16 cellular contexts compared by ENCODE assay signal in genomic region chr14:33799705-33800269, GRCh38.
DNase-seq lines count a peak whose midpoint lies in the region; ATAC-seq and TF ChIP-seq lines count a peak whose summit lies in the region.
"Had no signal": no experiment of that assay in that cellular context is flagged by ENCODE, and none has a peak within 500 bp of the region (broad histone marks: within the 10 kb centered on the region; RNA-seq: fewer than 3 reads in every experiment).

No MANE protein-coding gene starts in this region.

- no peaks in the 10 kb centered on the region for H3K9me3 ChIP-seq in lower lobe of right lung
- no peaks in the 10 kb centered on the region for H3K9me3 ChIP-seq in upper lobe of right lung
- no peaks in the 10 kb centered on the region for H3K9me3 ChIP-seq in CD4-positive, alpha-beta T cell (ENCODE audit: control insufficient read depth, low read length)
- H3K9me3 ChIP-seq: transverse colon had no signal

- H3K4me1 ChIP-seq in lower lobe of right lung = no peaks in the 10 kb centered on the region
- H3K4me1 ChIP-seq in upper lobe of right lung = no peaks in the 10 kb centered on the region

- H3K27me3 Mint-ChIP-seq in activated T-cell treated with anti-CD3 and anti-CD28 coated beads, Interleukin-2, amount 50 U/mL, for 72 hours (ENCODE audit: low read depth) = peaks cover 40% of the 10 kb centered on the region
- peaks cover 59% of the 10 kb centered on the region for H3K27me3 Mint-ChIP-seq in activated T-cell treated with anti-CD3 and anti-CD28 coated beads, Interleukin-2, amount 50 U/mL, for 24 hours
- peaks cover 70% of the 10 kb centered on the region for H3K27me3 Mint-ChIP-seq in CD4-positive, alpha-beta T cell

- POLR2A ChIA-PET in CD4-positive, alpha-beta T cell (lab: Charles Lee) = no interaction called here

- H3K36me3 ChIP-seq in lower lobe of right lung (no peaks in the 10 kb centered on the region), upper lobe of right lung (no peaks in the 10 kb centered on the region)
- H3K36me3 ChIP-seq: transverse colon had no signal

- TF ChIP-seq CTCF in epithelial cell of esophagus (IDR thresholded peaks at IDR 0.05; ENCODE audit: insufficient read depth, low read depth, low read length, missing control alignments) (no peak), lower lobe of right lung (IDR thresholded peaks at IDR 0.05) (no peak), upper lobe of right lung (IDR thresholded peaks at IDR 0.05) (no peak)
- TF ChIP-seq CTCF in CD4-positive, alpha-beta T cell (IDR thresholded peaks at IDR 0.05) = no peak

- H3K4me3 ChIP-seq in epithelial cell of esophagus (ENCODE audit: low read length) (no peak overlapping the region), lower lobe of right lung (peak overlapping the region; percentile 12), upper lobe of right lung (no peak overlapping the region)
- H3K4me3 ChIP-seq: dorsolateral prefrontal cortex had no signal

- CTCF ChIA-PET in CD4-positive, alpha-beta T cell (lab: Charles Lee) = no interaction called here

- no peak for DNase-seq in activated T-cell treated with anti-CD3 and anti-CD28 coated beads, Interleukin-2, amount 50 U/mL, for 72 hours
- no peak for DNase-seq in activated T-cell treated with anti-CD3 and anti-CD28 coated beads, Interleukin-2, amount 50 U/mL, for 24 hours
- DNase-seq in epithelial cell of esophagus (ENCODE audit: low read depth) (peak; percentile 23), lower lobe of right lung (peak; percentile 45), upper lobe of right lung (no peak), T1000 (lab: John Stamatoyannopoulos, UW) (no peak)
- DNase-seq in CD4-positive, alpha-beta T cell = no peak
- DNase-seq in activated CD4-positive, alpha-beta T cell treated with anti-CD3 and anti-CD28 coated beads for 1 hour = no peak
- DNase-seq: activated CD4-positive, alpha-beta T cell treated with anti-CD3 and anti-CD28 coated beads for 48 hours; CD8-positive, alpha-beta memory T cell; dorsolateral prefrontal cortex; NCI-H2029 treated with DMSO at 0.1 percent for 48 hours; NCI-H524 treated with DMSO at 0.1 percent for 48 hours; T-cell; transverse colon had no signal

- H3K27ac ChIP-seq in lower lobe of right lung (no peak overlapping the region), upper lobe of right lung (no peak overlapping the region)
- no peak overlapping the region for H3K27ac ChIP-seq in CD4-positive, alpha-beta T cell (ENCODE audit: low read depth, low read length)
- H3K27ac ChIP-seq: dorsolateral prefrontal cortex, transverse colon had no signal

- peak overlapping the region; percentile 36 to 54 for H3K4me3 Mint-ChIP-seq in activated T-cell treated with anti-CD3 and anti-CD28 coated beads, Interleukin-2, amount 50 U/mL, for 72 hours
- no peak overlapping the region for H3K4me3 Mint-ChIP-seq in activated T-cell treated with anti-CD3 and anti-CD28 coated beads, Interleukin-2, amount 50 U/mL, for 24 hours
- H3K4me3 Mint-ChIP-seq in CD4-positive, alpha-beta T cell = no peak overlapping the region
- H3K4me3 Mint-ChIP-seq: CD8-positive, alpha-beta memory T cell; T-cell had no signal

- ATAC-seq in activated T-cell treated with anti-CD3 and anti-CD28 coated beads, Interleukin-2, amount 50 U/mL, for 72 hours (replicated peaks in 1 of 2) = no peak
- peak in 1 of 2 donors; percentile 41 for ATAC-seq in lower lobe of right lung
- ATAC-seq in upper lobe of right lung = peak; percentile 24
- ATAC-seq in CD4-positive, alpha-beta T cell (ENCODE audit: poor library complexity) = no peak
- ATAC-seq: Panc1, T-cell had no signal

- H3K9me3 Mint-ChIP-seq in activated T-cell treated with anti-CD3 and anti-CD28 coated beads, Interleukin-2, amount 50 U/mL, for 72 hours = peaks cover 0 to 2% of the 10 kb centered on the region in 2 donors
- H3K9me3 Mint-ChIP-seq in activated T-cell treated with anti-CD3 and anti-CD28 coated beads, Interleukin-2, amount 50 U/mL, for 24 hours = no peaks in the 10 kb centered on the region
- no peaks in the 10 kb centered on the region for H3K9me3 Mint-ChIP-seq in CD4-positive, alpha-beta T cell

- intact Hi-C loops in lower lobe of right lung (cut with DNase I) = no loop called here
- intact Hi-C loops in upper lobe of right lung (cut with DNase I) = no loop called here
- intact Hi-C loops in CD4-positive, alpha-beta T cell (cut with DNase I, micrococcal nuclease) = no loop called here

- H3K27ac Mint-ChIP-seq in activated T-cell treated with anti-CD3 and anti-CD28 coated beads, Interleukin-2, amount 50 U/mL, for 72 hours = no peak overlapping the region
- no peak overlapping the region for H3K27ac Mint-ChIP-seq in activated T-cell treated with anti-CD3 and anti-CD28 coated beads, Interleukin-2, amount 50 U/mL, for 24 hours
- H3K27ac Mint-ChIP-seq in CD4-positive, alpha-beta T cell = no peak overlapping the region
- H3K27ac Mint-ChIP-seq: CD8-positive, alpha-beta memory T cell; T-cell had no signal

- H3K4me1 Mint-ChIP-seq in activated T-cell treated with anti-CD3 and anti-CD28 coated beads, Interleukin-2, amount 50 U/mL, for 72 hours (ENCODE audit: low read depth) = peaks cover 6% of the 10 kb centered on the region
- peaks cover 5% of the 10 kb centered on the region for H3K4me1 Mint-ChIP-seq in activated T-cell treated with anti-CD3 and anti-CD28 coated beads, Interleukin-2, amount 50 U/mL, for 24 hours (ENCODE audit: low read depth)
- H3K4me1 Mint-ChIP-seq in CD4-positive, alpha-beta T cell (ENCODE audit: low read depth) = peaks cover 6% of the 10 kb centered on the region

- H3K27me3 ChIP-seq in lower lobe of right lung (ENCODE audit: low read depth) (peaks cover 22% of the 10 kb centered on the region), upper lobe of right lung (peaks cover 39% of the 10 kb centered on the region)
- H3K27me3 ChIP-seq in CD4-positive, alpha-beta T cell (ENCODE audit: control insufficient read depth, insufficient read depth, low read length) = peaks cover 25% of the 10 kb centered on the region

- peaks cover 3 to 6% of the 10 kb centered on the region in 2 donors for H3K36me3 Mint-ChIP-seq in activated T-cell treated with anti-CD3 and anti-CD28 coated beads, Interleukin-2, amount 50 U/mL, for 72 hours (ENCODE audit: insufficient read depth in 2 of 2)
- no peaks in the 10 kb centered on the region for H3K36me3 Mint-ChIP-seq in activated T-cell treated with anti-CD3 and anti-CD28 coated beads, Interleukin-2, amount 50 U/mL, for 24 hours (ENCODE audit: low read depth)
- H3K36me3 Mint-ChIP-seq in CD4-positive, alpha-beta T cell (ENCODE audit: low read depth) = no peaks in the 10 kb centered on the region
- H3K36me3 Mint-ChIP-seq: CD8-positive, alpha-beta memory T cell; T-cell had no signal

Comparison
In these comparisons a context has a peak if more than half of its experiments do, and no peak if none do; other contexts are left out.
1. H3K4me3 Mint-ChIP-seq: peak in activated T-cell treated with anti-CD3 and anti-CD28 coated beads, Interleukin-2, amount 50 U/mL, for 72 hours (2 of 2); none in activated T-cell treated with anti-CD3 and anti-CD28 coated beads, Interleukin-2, amount 50 U/mL, for 24 hours (single experiment) and CD4-positive, alpha-beta T cell (single experiment).
2. DNase-seq: peak in epithelial cell of esophagus (single experiment) and lower lobe of right lung (single experiment); none in activated T-cell treated with anti-CD3 and anti-CD28 coated beads, Interleukin-2, amount 50 U/mL, for 72 hours (0 of 2), activated T-cell treated with anti-CD3 and anti-CD28 coated beads, Interleukin-2, amount 50 U/mL, for 24 hours (single experiment), upper lobe of right lung (single experiment), CD4-positive, alpha-beta T cell (0 of 10), T1000 (single experiment) and activated CD4-positive, alpha-beta T cell treated with anti-CD3 and anti-CD28 coated beads for 1 hour (single experiment).